In the genomic region with DNA sequence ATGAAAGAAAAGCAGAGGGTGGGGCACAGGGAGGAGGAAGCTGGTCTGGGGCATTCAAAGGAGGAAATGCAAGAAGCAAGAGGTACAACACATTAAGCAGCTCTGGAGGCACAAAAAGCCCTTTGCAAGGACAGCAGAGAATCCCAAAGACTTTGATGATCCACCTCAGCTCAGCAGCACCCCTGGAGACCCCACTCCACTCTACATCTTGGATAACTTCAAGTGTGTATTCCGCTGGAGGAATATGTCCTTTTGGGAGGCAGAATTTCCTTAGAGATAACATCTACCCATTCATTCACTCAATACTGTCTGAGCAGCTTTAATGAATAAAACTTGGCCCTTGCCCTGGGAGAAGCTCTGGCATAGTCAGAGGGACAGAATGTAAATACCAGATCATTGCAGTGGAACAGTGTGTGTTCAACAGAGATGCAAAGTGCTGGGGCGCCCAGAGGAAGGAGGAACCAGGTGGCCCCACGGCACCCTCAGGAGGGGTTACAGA, we compare ENCODE assay signal across 23 cellular contexts.
DNase-seq lines count a peak whose midpoint lies in the region; ATAC-seq, FAIRE-seq and TF ChIP-seq lines count a peak whose summit lies in the region.
"Had no signal": no experiment of that assay in that cellular context is flagged by ENCODE, and none has a peak within 500 bp of the region (broad histone marks: within the 10 kb centered on the region; RNA-seq: fewer than 3 reads in every experiment).

No MANE protein-coding gene starts in this region.

- H3K27ac ChIP-seq in coronary artery = no peak overlapping the region
- H3K27ac ChIP-seq: epithelial cell of prostate, heart left ventricle, KMS-11, RWPE1 had no signal

- peaks cover 25% of the 10 kb centered on the region for H3K36me3 Mint-ChIP-seq in memory B cell
- no peaks in the 10 kb centered on the region for H3K36me3 Mint-ChIP-seq in activated CD4-positive, alpha-beta memory T cell treated with anti-CD3 and anti-CD28 coated beads, Interleukin-2, amount 10 ng/mL, durations not matched to agents 7 days and 5 days (ENCODE audit: low read depth)

- H3K27me3 Mint-ChIP-seq in memory B cell = no peaks in the 10 kb centered on the region
- no peaks in the 10 kb centered on the region for H3K27me3 Mint-ChIP-seq in activated CD4-positive, alpha-beta memory T cell treated with anti-CD3 and anti-CD28 coated beads, Interleukin-2, amount 10 ng/mL, durations not matched to agents 7 days and 5 days
- H3K27me3 Mint-ChIP-seq: activated CD4-positive, alpha-beta memory T cell treated with anti-CD3 and anti-CD28 coated beads for 36 hours; natural killer cell treated with Interleukin-12 subunit alpha and Interleukin-12 subunit beta and Interleukin-15 and Interleukin-18, amount 100 ng/mL, for 72 hours had no signal

- peak overlapping the region; percentile 41 for H3K4me3 Mint-ChIP-seq in memory B cell
- H3K4me3 Mint-ChIP-seq in activated CD4-positive, alpha-beta memory T cell treated with anti-CD3 and anti-CD28 coated beads, Interleukin-2, amount 10 ng/mL, durations not matched to agents 7 days and 5 days = no peak overlapping the region
- H3K4me3 Mint-ChIP-seq: activated CD4-positive, alpha-beta memory T cell treated with anti-CD3 and anti-CD28 coated beads for 36 hours; natural killer cell treated with Interleukin-12 subunit alpha and Interleukin-12 subunit beta and Interleukin-15 and Interleukin-18, amount 100 ng/mL, for 72 hours; T-helper 2 cell treated with Interferon-gamma antibody and Interleukin-4, amounts not matched to agents 5 μg/mL and 100 μg/mL, for 36 hours had no signal

- ATAC-seq in HG03025 (IDR thresholded peaks at IDR 0.05; ENCODE audit: low FRiP score, unreplicated experiment) (peak; percentile 49), SK-N-SH treated with all-trans-retinoic acid at 6 μM for 48 hours (peak; percentile 71), memory B cell (ENCODE audit: low read depth) (peak; percentile 59)
- ATAC-seq: heart left ventricle; natural killer cell treated with Interleukin-12 subunit alpha and Interleukin-12 subunit beta and Interleukin-15 and Interleukin-18, amount 100 ng/mL, for 72 hours; stimulated activated naive CD8-positive, alpha-beta T cell treated with anti-CD3 and anti-CD28 coated beads, Interleukin-15, Interleukin-2, amounts not matched to agents 100 U/mL and 50 U/mL, for 24 hours had no signal

- CTCF ChIA-PET in activated CD4-positive, alpha-beta memory T cell treated with anti-CD3 and anti-CD28 coated beads, Interleukin-2, amount 10 ng/mL, durations not matched to agents 7 days and 5 days (lab: Charles Lee) = no interaction called here

- H3K4me1 Mint-ChIP-seq in memory B cell = peaks cover 11% of the 10 kb centered on the region
- no peaks in the 10 kb centered on the region for H3K4me1 Mint-ChIP-seq in activated CD4-positive, alpha-beta memory T cell treated with anti-CD3 and anti-CD28 coated beads, Interleukin-2, amount 10 ng/mL, durations not matched to agents 7 days and 5 days

- no peak overlapping the region for H3K4me3 ChIP-seq in coronary artery
- H3K4me3 ChIP-seq: heart left ventricle had no signal

- TF ChIP-seq CTCF in coronary artery (IDR thresholded peaks at IDR 0.05) = no peak

- POLR2A ChIA-PET in activated CD4-positive, alpha-beta memory T cell treated with anti-CD3 and anti-CD28 coated beads, Interleukin-2, amount 10 ng/mL, durations not matched to agents 7 days and 5 days (lab: Charles Lee) = no interaction called here

- DNase-seq in GM12891 (ENCODE audit: insufficient read length, low spot score) (no peak), memory B cell (ENCODE audit: low spot score in 2 of 2) (no peak), coronary artery (ENCODE audit: low spot score) (no peak), activated gamma-delta T cell treated with Interleukin-2 at 50 U/mL for 16 hours (no peak)
- no peak for DNase-seq in activated CD4-positive, alpha-beta memory T cell treated with anti-CD3 and anti-CD28 coated beads, Interleukin-2, amount 10 ng/mL, durations not matched to agents 7 days and 5 days
- DNase-seq: activated CD4-positive, alpha-beta memory T cell treated with anti-CD3 and anti-CD28 coated beads for 36 hours; activated effector memory CD4-positive, alpha-beta T cell treated with anti-CD3 and anti-CD28 coated beads, Interleukin-2, amount 50 U/mL, for 16 hours; cerebellar nuclear complex; heart left ventricle; NCI-H1092; NCI-H187; NCI-H2171 treated with DMSO at 0.1 percent for 48 hours; NCI-H524 treated with DMSO at 0.1 percent for 48 hours; stimulated activated CD4-positive, alpha-beta T cell treated with anti-CD3 and anti-CD28 coated beads, Interleukin-4, amount 100 ng/mL, for 4 hours; stimulated activated naive CD8-positive, alpha-beta T cell treated with anti-CD3 and anti-CD28 coated beads, Interleukin-15, Interleukin-2, amounts not matched to agents 100 U/mL and 50 U/mL, for 24 hours had no signal

- no peak for TF ChIP-seq POLR2A in GM12891 (IDR thresholded peaks at IDR 0.05; ENCODE audit: low read depth, low read length)

- H3K27ac Mint-ChIP-seq in memory B cell = peak overlapping the region; percentile 15
- H3K27ac Mint-ChIP-seq in activated CD4-positive, alpha-beta memory T cell treated with anti-CD3 and anti-CD28 coated beads, Interleukin-2, amount 10 ng/mL, durations not matched to agents 7 days and 5 days = no peak overlapping the region
- H3K27ac Mint-ChIP-seq: activated CD4-positive, alpha-beta memory T cell treated with anti-CD3 and anti-CD28 coated beads for 36 hours; natural killer cell treated with Interleukin-12 subunit alpha and Interleukin-12 subunit beta and Interleukin-15 and Interleukin-18, amount 100 ng/mL, for 72 hours; T-helper 2 cell treated with Interferon-gamma antibody and Interleukin-4, amounts not matched to agents 5 μg/mL and 100 μg/mL, for 36 hours had no signal

- peaks cover 17% of the 10 kb centered on the region for H3K9me3 Mint-ChIP-seq in memory B cell
- peaks cover 4% of the 10 kb centered on the region for H3K9me3 Mint-ChIP-seq in activated CD4-positive, alpha-beta memory T cell treated with anti-CD3 and anti-CD28 coated beads, Interleukin-2, amount 10 ng/mL, durations not matched to agents 7 days and 5 days
- H3K9me3 Mint-ChIP-seq: T-helper 2 cell treated with Interferon-gamma antibody and Interleukin-4, amounts not matched to agents 5 μg/mL and 100 μg/mL, for 36 hours had no signal

- peak; percentile 20 for FAIRE-seq in GM12891 (lab: Jason Lieb, UNC)
- FAIRE-seq: GM19239 had no signal

TF ChIP-seq in GM12891, 5 proteins besides CTCF, POLR2A, EP300 and RAD21:
- TF ChIP-seq POLR2AphosphoS5 (IDR thresholded peaks at IDR 0.05; ENCODE audit: low read depth, low read length) = no peak

TF ChIP-seq in SK-N-SH treated with all-trans-retinoic acid at 6 μM for 48 hours, 23 proteins besides CTCF, POLR2A, EP300 and RAD21 (continues in another document):
- TF ChIP-seq, protein P1, sequence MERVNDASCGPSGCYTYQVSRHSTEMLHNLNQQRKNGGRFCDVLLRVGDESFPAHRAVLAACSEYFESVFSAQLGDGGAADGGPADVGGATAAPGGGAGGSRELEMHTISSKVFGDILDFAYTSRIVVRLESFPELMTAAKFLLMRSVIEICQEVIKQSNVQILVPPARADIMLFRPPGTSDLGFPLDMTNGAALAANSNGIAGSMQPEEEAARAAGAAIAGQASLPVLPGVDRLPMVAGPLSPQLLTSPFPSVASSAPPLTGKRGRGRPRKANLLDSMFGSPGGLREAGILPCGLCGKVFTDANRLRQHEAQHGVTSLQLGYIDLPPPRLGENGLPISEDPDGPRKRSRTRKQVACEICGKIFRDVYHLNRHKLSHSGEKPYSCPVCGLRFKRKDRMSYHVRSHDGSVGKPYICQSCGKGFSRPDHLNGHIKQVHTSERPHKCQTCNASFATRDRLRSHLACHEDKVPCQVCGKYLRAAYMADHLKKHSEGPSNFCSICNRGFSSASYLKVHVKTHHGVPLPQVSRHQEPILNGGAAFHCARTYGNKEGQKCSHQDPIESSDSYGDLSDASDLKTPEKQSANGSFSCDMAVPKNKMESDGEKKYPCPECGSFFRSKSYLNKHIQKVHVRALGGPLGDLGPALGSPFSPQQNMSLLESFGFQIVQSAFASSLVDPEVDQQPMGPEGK (CRISPR knock-in tag; IDR thresholded peaks at IDR 0.05; ENCODE audit: borderline replicate concordance) = no peak
- TF ChIP-seq ARNTL (CRISPR knock-in tag; IDR thresholded peaks at IDR 0.05; ENCODE audit: borderline replicate concordance, low read depth) = no peak
- no peak for TF ChIP-seq ESRRG (CRISPR knock-in tag; IDR thresholded peaks at IDR 0.05)
- no peak for TF ChIP-seq ZC3H10 (CRISPR knock-in tag; IDR thresholded peaks at IDR 0.05)
- no peak for TF ChIP-seq GLIS3 (CRISPR knock-in tag; IDR thresholded peaks at IDR 0.05)
- TF ChIP-seq OSR1 (CRISPR knock-in tag; IDR thresholded peaks at IDR 0.05) = no peak
- TF ChIP-seq TCF4 (CRISPR knock-in tag; IDR thresholded peaks at IDR 0.05; ENCODE audit: borderline replicate concordance) = no peak
- TF ChIP-seq, protein P2, sequence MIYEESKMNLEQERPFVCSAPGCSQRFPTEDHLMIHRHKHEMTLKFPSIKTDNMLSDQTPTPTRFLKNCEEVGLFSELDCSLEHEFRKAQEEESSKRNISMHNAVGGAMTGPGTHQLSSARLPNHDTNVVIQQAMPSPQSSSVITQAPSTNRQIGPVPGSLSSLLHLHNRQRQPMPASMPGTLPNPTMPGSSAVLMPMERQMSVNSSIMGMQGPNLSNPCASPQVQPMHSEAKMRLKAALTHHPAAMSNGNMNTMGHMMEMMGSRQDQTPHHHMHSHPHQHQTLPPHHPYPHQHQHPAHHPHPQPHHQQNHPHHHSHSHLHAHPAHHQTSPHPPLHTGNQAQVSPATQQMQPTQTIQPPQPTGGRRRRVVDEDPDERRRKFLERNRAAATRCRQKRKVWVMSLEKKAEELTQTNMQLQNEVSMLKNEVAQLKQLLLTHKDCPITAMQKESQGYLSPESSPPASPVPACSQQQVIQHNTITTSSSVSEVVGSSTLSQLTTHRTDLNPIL (CRISPR knock-in tag; IDR thresholded peaks at IDR 0.05; ENCODE audit: low read depth) = no peak
